Comparison of ENCODE assay signal across 12 cellular contexts in the genomic region with DNA sequence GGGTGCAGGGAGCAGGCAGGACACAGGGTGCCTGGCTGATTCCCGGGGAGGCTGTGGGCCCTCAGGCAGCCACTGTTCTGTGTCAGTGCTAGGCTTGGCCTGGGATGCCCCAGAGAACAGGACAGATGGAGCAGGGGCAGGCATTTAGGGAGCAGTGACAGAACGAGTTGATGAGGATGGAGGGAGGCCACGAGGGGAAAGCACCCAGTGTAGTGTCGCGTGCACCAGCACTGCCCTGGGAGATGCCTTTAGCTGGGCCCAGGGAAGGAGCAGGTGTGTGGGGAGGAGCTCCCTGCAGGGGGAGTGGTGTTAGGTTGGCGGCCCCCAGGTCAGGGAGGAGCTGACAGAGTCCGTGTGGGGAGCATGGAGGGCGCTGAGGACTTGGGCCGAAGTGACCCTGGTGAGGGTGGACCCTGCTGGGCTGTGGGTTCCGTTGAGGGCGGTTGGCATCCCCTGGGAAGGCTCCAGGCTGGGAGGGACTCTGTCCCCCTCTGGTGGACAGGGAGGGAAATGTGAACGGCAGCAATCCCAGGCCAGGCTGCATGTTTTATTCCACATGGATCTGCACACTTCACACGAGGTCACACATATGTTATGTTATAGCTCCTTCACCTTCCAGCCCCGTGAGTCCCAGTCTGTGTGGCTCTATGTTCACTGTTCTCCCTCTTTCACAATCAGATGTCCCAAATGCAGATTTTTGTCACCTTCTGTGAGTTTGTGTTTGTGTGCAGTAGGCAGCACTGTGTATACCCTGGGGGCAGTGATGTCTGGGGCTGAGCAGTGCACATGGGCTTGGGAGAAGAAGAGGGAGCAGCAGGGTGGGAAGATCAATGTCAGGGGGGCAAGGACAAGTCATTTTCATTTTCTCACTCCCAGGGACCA. TPM values are rescaled to one million over a fixed set of nuclear protein-coding genes. Genes with fewer than 3 reads are reported as not detected.
DNase-seq lines count a peak whose midpoint lies in the region; ATAC-seq, FAIRE-seq and TF ChIP-seq lines count a peak whose summit lies in the region.
"Not testable (repeated sequence)": the region's sequence is repeated elsewhere in the genome, so short reads cannot be mapped to it uniquely, and the experiment has no call there.
"Had no signal": no experiment of that assay in that cellular context is flagged by ENCODE, and none has a peak within 500 bp of the region (broad histone marks: within the 10 kb centered on the region; RNA-seq: fewer than 3 reads in every experiment).

No MANE protein-coding gene starts in this region.

- not testable (repeated sequence) for H3K4me3 ChIP-seq in AG09309 (ENCODE audit: control insufficient read depth, low read depth, low read length); OCI-LY3 (ENCODE audit: low read length); bronchial epithelial cell (ENCODE audit: low read depth, low read length); heart right ventricle; parathyroid adenoma (ENCODE audit: low read depth, low read length)

- H3K9me3 ChIP-seq in OCI-LY3 (ENCODE audit: insufficient read depth, low read length); heart right ventricle; parathyroid adenoma (ENCODE audit: control insufficient read depth, low read length): not testable (repeated sequence)

- FAIRE-seq in G401.6 (lab: Jason Lieb, UNC): peak; percentile 33
- not testable (repeated sequence) for FAIRE-seq in bronchial epithelial cell (lab: Jason Lieb, UNC)

- not testable (repeated sequence) for H3K27ac Mint-ChIP-seq in activated CD4-positive, alpha-beta T cell treated with anti-CD3 and anti-CD28 coated beads for 36 hours

- H3K4me3 Mint-ChIP-seq in activated CD4-positive, alpha-beta T cell treated with anti-CD3 and anti-CD28 coated beads for 36 hours: not testable (repeated sequence)

- ATAC-seq in activated CD4-positive, alpha-beta T cell treated with anti-CD3 and anti-CD28 coated beads for 36 hours; heart right ventricle: not testable (repeated sequence)

- H3K36me3 ChIP-seq in OCI-LY3 (replicated peaks; ENCODE audit: low read depth, low read length); bronchial epithelial cell (ENCODE audit: control insufficient read depth, insufficient read depth, low read length); heart right ventricle; parathyroid adenoma (ENCODE audit: control insufficient read depth, insufficient read depth, low read length): not testable (repeated sequence)

- not testable (repeated sequence) for H3K79me2 ChIP-seq in OCI-LY3 (ENCODE audit: low read length); parathyroid adenoma

- H3K4me2 ChIP-seq in OCI-LY3 (ENCODE audit: low read length); parathyroid adenoma (ENCODE audit: low read length): not testable (repeated sequence)

- CTCF ChIA-PET in activated CD4-positive, alpha-beta T cell treated with anti-CD3 and anti-CD28 coated beads for 36 hours (lab: Charles Lee): interaction anchor here (0.7 kb wide), 1 partner anchor 35 kb away, joined by 3 read pairs; no protein-coding TSS in a partner anchor

- not testable (repeated sequence) for H3K36me3 Mint-ChIP-seq in activated CD4-positive, alpha-beta T cell treated with anti-CD3 and anti-CD28 coated beads for 36 hours (ENCODE audit: low read depth)

- intact Hi-C loops in activated CD4-positive, alpha-beta T cell treated with anti-CD3 and anti-CD28 coated beads for 36 hours (cut with DNase I, micrococcal nuclease): loop anchor here in 1 of 2 experiments (5.0 kb wide), 1 partner anchor 135 kb away; no protein-coding TSS in a partner anchor
- intact Hi-C loops in heart right ventricle (cut with DNase I): not testable (repeated sequence)

- H3K4me1 Mint-ChIP-seq in activated CD4-positive, alpha-beta T cell treated with anti-CD3 and anti-CD28 coated beads for 36 hours: not testable (repeated sequence)

- H3K4me1 ChIP-seq in OCI-LY3 (ENCODE audit: low read length); heart right ventricle; parathyroid adenoma: not testable (repeated sequence)

- TF ChIP-seq CTCF in AG09309 (IDR thresholded peaks at IDR 0.05; ENCODE audit: control insufficient read depth, insufficient read depth, low read depth, low read length, missing control alignments) (peak; percentile 61), OCI-LY3 (IDR thresholded peaks at IDR 0.05; ENCODE audit: low read depth, low read length) (peak; percentile 37), bronchial epithelial cell (IDR thresholded peaks at IDR 0.05; ENCODE audit: insufficient read depth, low read length, severe bottlenecking) (peak; percentile 65), heart right ventricle (IDR thresholded peaks at IDR 0.05) (peak in 8 of 9 donors; percentile 10 to 52 (median 39)), parathyroid adenoma (IDR thresholded peaks at IDR 0.05) (peak; percentile 45)

- POLR2A ChIA-PET in activated CD4-positive, alpha-beta T cell treated with anti-CD3 and anti-CD28 coated beads for 36 hours (lab: Charles Lee): not testable (repeated sequence)

- H3K9ac ChIP-seq in OCI-LY3 (ENCODE audit: low read length); parathyroid adenoma: not testable (repeated sequence)

- not testable (repeated sequence) for H3K27ac ChIP-seq in OCI-LY3 (ENCODE audit: low read length); heart right ventricle; parathyroid adenoma

- not testable (repeated sequence) for H2AFZ ChIP-seq in OCI-LY3 (ENCODE audit: low read depth, low read length); parathyroid adenoma

- 32 to 33% methylated on average over 14 of the region's 14 CpGs for WGBS in heart right ventricle, 2 donors

- not testable (repeated sequence) for H3K27me3 ChIP-seq in OCI-LY3 (ENCODE audit: low read depth, low read length); bronchial epithelial cell (ENCODE audit: control insufficient read depth, insufficient read depth, low read length); parathyroid adenoma (ENCODE audit: control insufficient read depth, insufficient read depth, low read length)
- peaks cover 0 to 14% (median 6%) of the 10 kb centered on the region in 7 donors for H3K27me3 ChIP-seq in heart right ventricle

- not testable (repeated sequence) for DNase-seq in AG09309 (ENCODE audit: low read depth); bronchial epithelial cell (ENCODE audit: low read depth); heart right ventricle
- peak; percentile 45 for DNase-seq in HT-29 (ENCODE audit: low spot score)
- DNase-seq in activated CD4-positive, alpha-beta T cell treated with anti-CD3 and anti-CD28 coated beads for 36 hours: peak; percentile 23

- H4K20me1 ChIP-seq in OCI-LY3 (ENCODE audit: insufficient read depth, low read length): not testable (repeated sequence)

- H3K9me3 Mint-ChIP-seq in activated CD4-positive, alpha-beta T cell treated with anti-CD3 and anti-CD28 coated beads for 36 hours (ENCODE audit: low read depth): not testable (repeated sequence)

- peaks cover 23% of the 10 kb centered on the region for H3K27me3 Mint-ChIP-seq in activated CD4-positive, alpha-beta T cell treated with anti-CD3 and anti-CD28 coated beads for 36 hours

RNA-seq across cellular contexts. Expression of a gene that starts 1.7 kb away (rescaled TPM):
- total RNA-seq in HT-29 (2014; rRNA removed; shearing (Covaris generic)): not detected in 2 replicates
- total RNA-seq in activated CD4-positive, alpha-beta T cell treated with anti-CD3 and anti-CD28 coated beads for 36 hours: not detected
- not detected in 2 replicates for total RNA-seq in bronchial epithelial cell
- not detected for total RNA-seq in heart right ventricle
- polyA plus RNA-seq in heart right ventricle: not detected
- total RNA-seq: activated T-helper 1 cell treated with anti-CD3 and anti-CD28 coated beads, Interleukin-12 subunit alpha, Interleukin-12 subunit beta, Interleukin-2, Interleukin-4 antibody, amounts not matched to agents 30 ng/mL and 10 ng/mL and 1 ng/mL, durations not matched to agents 14 hours and 24 hours and 36 hours; LHCN-M2; skeletal muscle tissue; T-helper 2 cell treated with Interferon-gamma antibody and Interleukin-4, amounts not matched to agents 100 ng/mL and 5 ng/mL, for 36 hours had no signal

RNA-seq across cellular contexts. Expression of a gene that starts 23.5 kb away (rescaled TPM):
- total RNA-seq in HT-29 (2014; rRNA removed; shearing (Covaris generic)): not detected in 2 replicates
- not detected for total RNA-seq in activated CD4-positive, alpha-beta T cell treated with anti-CD3 and anti-CD28 coated beads for 36 hours
- not detected in 2 replicates for total RNA-seq in bronchial epithelial cell
- not detected for total RNA-seq in heart right ventricle
- polyA plus RNA-seq in heart right ventricle: not detected
- total RNA-seq: activated T-helper 1 cell treated with anti-CD3 and anti-CD28 coated beads, Interleukin-12 subunit alpha, Interleukin-12 subunit beta, Interleukin-2, Interleukin-4 antibody, amounts not matched to agents 30 ng/mL and 10 ng/mL and 1 ng/mL, durations not matched to agents 14 hours and 24 hours and 36 hours; LHCN-M2; skeletal muscle tissue; T-helper 2 cell treated with Interferon-gamma antibody and Interleukin-4, amounts not matched to agents 100 ng/mL and 5 ng/mL, for 36 hours had no signal
